Comparison of ENCODE assay signal across 23 cellular contexts in the genomic region with DNA sequence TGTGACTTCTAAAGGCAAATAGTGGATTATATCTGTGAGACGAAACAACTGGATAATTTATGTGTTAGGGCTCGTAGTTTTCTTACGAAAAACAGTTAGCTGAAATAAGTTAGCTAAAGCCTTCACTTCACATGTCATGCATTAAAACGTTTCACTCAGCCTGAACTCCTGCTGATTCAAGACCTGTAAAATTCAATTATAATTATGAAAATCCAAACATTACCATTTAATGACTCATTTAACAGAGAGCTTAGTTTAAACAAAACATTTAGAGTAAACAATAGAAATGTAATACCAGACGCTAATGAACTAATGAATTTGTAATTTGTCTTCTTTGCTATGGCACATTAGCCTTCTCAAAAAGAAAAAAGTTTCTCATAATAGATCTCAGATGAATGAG. TPM values are rescaled to one million over a fixed set of nuclear protein-coding genes. Genes with fewer than 3 reads are reported as not detected.
"Had no signal": no experiment of that assay in that cellular context is flagged by ENCODE, and none has a peak within 500 bp of the region (broad histone marks: within the 10 kb centered on the region; RNA-seq: fewer than 3 reads in every experiment).

No MANE protein-coding gene starts in this region.

- H3K27ac ChIP-seq: Peyer's patch, SJCRH30 had no signal

- H3K9me3 ChIP-seq: MG63, Peyer's patch, SJCRH30 had no signal

- H3K4me3 ChIP-seq: MG63, Peyer's patch, SJCRH30 had no signal

- H3K36me3 ChIP-seq: MG63, Peyer's patch, SJCRH30 had no signal

- H3K4me1 ChIP-seq: SJCRH30 had no signal

- ATAC-seq: Right ventricle myocardium inferior, SK-N-SH treated with all-trans-retinoic acid at 6 μM for 48 hours had no signal

- DNase-seq: KBM-7, MG63, NCI-H1092, NCI-H1105 treated with DMSO at 0.1 percent for 48 hours, NCI-H1417 treated with DMSO at 0.1 percent for 48 hours, NCI-H146, NCI-H1694 treated with DMSO at 0.1 percent for 48 hours, NCI-H1930, NCI-H2081, NCI-H2107, NCI-H2227 treated with DMSO at 0.1 percent for 48 hours, NCI-H524, NCI-H526 treated with DMSO at 0.1 percent for 48 hours, NCI-H774, Peyer's patch, SHP77 treated with DMSO at 0.1 percent for 48 hours, SJCRH30, T-helper 1 cell had no signal

- H3K27me3 ChIP-seq: MG63, Peyer's patch had no signal

RNA-seq across cellular contexts. Expression of gene TAL2, which starts 1.7 kb away (rescaled TPM):
- total RNA-seq: HT-29, NCI-H460, Peyer's patch, Right ventricle myocardium inferior, RPMI7951, SJCRH30 had no signal
